8 cellular contexts compared by ENCODE assay signal in the genomic region with DNA sequence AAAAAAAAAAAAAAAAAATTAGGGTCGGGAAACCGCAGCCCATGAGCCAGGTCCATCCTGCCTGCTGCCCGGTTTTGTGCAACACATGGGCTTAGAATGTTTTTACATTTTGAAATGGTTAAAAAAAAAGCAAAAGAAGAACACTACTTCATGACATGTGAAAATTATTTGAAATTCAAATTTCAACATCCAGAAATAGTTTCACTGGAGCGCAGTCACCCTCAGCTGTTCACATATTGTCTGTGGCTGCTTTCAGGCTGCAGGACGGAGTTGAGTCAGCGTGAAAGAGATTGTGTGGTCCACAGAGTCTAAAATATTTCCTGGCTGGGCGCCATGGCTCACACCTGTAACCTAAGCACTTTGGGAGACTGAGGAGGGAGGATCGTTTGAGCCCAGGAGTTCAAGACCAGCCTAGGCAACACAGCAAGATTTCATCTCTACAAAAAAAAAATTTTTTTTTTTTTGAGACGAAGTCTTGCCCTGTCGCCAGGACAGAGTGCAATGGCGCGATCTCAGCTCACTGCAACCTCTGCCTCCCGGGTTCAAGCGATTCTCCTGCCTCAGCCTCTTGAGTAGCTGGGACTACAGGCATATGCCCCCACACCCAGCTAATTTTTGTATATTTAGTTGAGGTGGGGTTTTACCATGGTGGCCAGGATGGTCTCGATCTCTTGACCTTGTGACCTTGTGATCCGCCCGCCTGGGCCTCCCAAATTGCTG.
DNase-seq lines count a peak whose midpoint lies in the region; ATAC-seq and TF ChIP-seq lines count a peak whose summit lies in the region.

No MANE protein-coding gene starts in this region.

- ATAC-seq in GM19397 (IDR thresholded peaks at IDR 0.05; ENCODE audit: unreplicated experiment) (peak; percentile 88), HG03342 (IDR thresholded peaks at IDR 0.05; ENCODE audit: unreplicated experiment) (peak; percentile 90)

- 90 to 91% methylated on average over 12 to 17 of the region's 17 CpGs for WGBS in endodermal cell (ENCODE audit: insufficient coverage in 1 of 2, insufficient read length in 1 of 2), 2 experiments

- H3K4me1 ChIP-seq in endodermal cell (ENCODE audit: control insufficient read depth, insufficient read depth, low read length) = peaks cover 4% of the 10 kb centered on the region

- no peak overlapping the region for H3K9ac ChIP-seq in endodermal cell (ENCODE audit: extremely low read depth, low read length, poor library complexity, severe bottlenecking)

- H3K36me3 Mint-ChIP-seq in chondrocyte (ENCODE audit: low read depth) (no peaks in the 10 kb centered on the region), endodermal cell (ENCODE audit: low read depth) (no peaks in the 10 kb centered on the region)

- DNase-seq in GM04504 (ENCODE audit: low read depth) = peak; percentile 17
- DNase-seq in chondrocyte (ENCODE audit: low spot score) = peak; percentile 17
- DNase-seq in retina = no peak
- no peak for DNase-seq in NCI-H446 (lab: John Stamatoyannopoulos, UW)
- no peak for DNase-seq in NCI-H2107 (lab: John Stamatoyannopoulos, UW)
- DNase-seq in endodermal cell = no peak

- TF ChIP-seq CTCF in chondrocyte (IDR thresholded peaks at IDR 0.05) = no peak
- TF ChIP-seq CTCF in endodermal cell (conservative IDR thresholded peaks at IDR 0.05) = no peak

- H3K27me3 Mint-ChIP-seq in chondrocyte (ENCODE audit: low read depth) (peaks cover 34% of the 10 kb centered on the region), endodermal cell (ENCODE audit: insufficient read depth) (peaks cover 6% of the 10 kb centered on the region)

- H3K27me3 ChIP-seq in endodermal cell (ENCODE audit: control insufficient read depth, insufficient read depth, low read length, poor library complexity, severe bottlenecking) = peaks cover 4% of the 10 kb centered on the region

- no peak overlapping the region for H3K27ac ChIP-seq in endodermal cell (ENCODE audit: low read depth, low read length)

- no peak overlapping the region for H3K4me3 ChIP-seq in endodermal cell (ENCODE audit: low read length)

- no peak overlapping the region for H3K27ac Mint-ChIP-seq in chondrocyte (ENCODE audit: unreplicated experiment)
- H3K27ac Mint-ChIP-seq in endodermal cell = no peak overlapping the region

- H3K9me3 Mint-ChIP-seq in chondrocyte (ENCODE audit: low read depth) (no peaks in the 10 kb centered on the region), endodermal cell (no peaks in the 10 kb centered on the region)

- H3K4me1 Mint-ChIP-seq in chondrocyte (ENCODE audit: low read depth) (no peaks in the 10 kb centered on the region), endodermal cell (peaks cover 10% of the 10 kb centered on the region)

- H3K36me3 ChIP-seq in endodermal cell (ENCODE audit: control insufficient read depth, insufficient read depth, low read length) = no peaks in the 10 kb centered on the region

- H3K9me3 ChIP-seq in endodermal cell (ENCODE audit: control insufficient read depth, low read length) = no peaks in the 10 kb centered on the region

- H3K4me3 Mint-ChIP-seq in chondrocyte (ENCODE audit: unreplicated experiment) (no peak overlapping the region), endodermal cell (no peak overlapping the region)

Comparison
In these comparisons a context has a peak if more than half of its experiments do, and no peak if none do; other contexts are left out.
1. DNase-seq: peak in GM04504 (single experiment) and chondrocyte (single experiment); none in retina (single experiment), NCI-H446 (0 of 2), NCI-H2107 (single experiment) and endodermal cell (single experiment).